Comparison of ENCODE assay signal across 1 cellular context in the genomic region with DNA sequence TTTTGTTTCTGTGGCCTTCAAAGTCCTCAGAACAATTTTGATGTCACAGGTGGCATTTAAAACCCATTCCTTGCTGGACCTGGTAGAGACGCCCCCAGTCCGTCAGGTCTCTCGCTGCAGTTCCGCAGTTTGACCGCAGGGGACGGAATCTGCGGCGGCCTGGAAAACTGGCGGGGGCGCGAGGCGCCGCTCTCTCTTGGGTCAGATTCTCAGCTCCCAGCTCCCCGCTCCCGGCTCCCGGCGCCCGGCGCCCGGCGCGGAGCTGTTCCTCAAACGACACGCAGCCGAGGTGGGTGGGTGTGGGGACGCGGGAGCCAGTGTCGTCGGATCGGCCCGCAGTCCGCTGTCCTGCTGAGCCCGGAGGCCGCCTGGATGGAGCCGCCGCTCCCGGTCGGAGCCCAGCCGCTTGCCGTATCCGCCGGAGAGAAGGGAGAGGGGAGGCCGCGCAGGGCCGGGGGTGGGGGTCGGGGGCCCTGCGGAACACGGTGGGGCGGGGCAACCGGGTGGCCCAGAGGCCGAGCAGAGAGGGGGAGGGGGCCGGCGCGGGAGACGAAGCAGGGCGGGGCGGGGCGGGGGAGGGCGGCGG.
TF ChIP-seq lines count a peak whose summit lies in the region.

A gene (plus strand): TSS at position 192 of the 586 bp plus-strand sequence. CDS start 181 bp downstream, at position 373.

TF ChIP-seq in HepG2, 621 proteins besides CTCF, POLR2A, EP300 and RAD21 (continued from another document and continues in another):
- TF ChIP-seq, protein P1, sequence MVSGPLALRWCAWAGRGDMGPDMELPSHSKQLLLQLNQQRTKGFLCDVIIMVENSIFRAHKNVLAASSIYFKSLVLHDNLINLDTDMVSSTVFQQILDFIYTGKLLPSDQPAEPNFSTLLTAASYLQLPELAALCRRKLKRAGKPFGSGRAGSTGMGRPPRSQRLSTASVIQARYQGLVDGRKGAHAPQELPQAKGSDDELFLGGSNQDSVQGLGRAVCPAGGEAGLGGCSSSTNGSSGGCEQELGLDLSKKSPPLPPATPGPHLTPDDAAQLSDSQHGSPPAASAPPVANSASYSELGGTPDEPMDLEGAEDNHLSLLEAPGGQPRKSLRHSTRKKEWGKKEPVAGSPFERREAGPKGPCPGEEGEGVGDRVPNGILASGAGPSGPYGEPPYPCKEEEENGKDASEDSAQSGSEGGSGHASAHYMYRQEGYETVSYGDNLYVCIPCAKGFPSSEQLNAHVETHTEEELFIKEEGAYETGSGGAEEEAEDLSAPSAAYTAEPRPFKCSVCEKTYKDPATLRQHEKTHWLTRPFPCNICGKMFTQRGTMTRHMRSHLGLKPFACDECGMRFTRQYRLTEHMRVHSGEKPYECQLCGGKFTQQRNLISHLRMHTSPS (CRISPR knock-in tag; IDR thresholded peaks at IDR 0.05; ENCODE audit: low read depth), result no peak
- TF ChIP-seq TGIF2 (CRISPR knock-in tag; IDR thresholded peaks at IDR 0.05), result no peak
- TF ChIP-seq SATB2 (CRISPR knock-in tag; IDR thresholded peaks at IDR 0.05), result no peak
- TF ChIP-seq NFE2L1 (CRISPR knock-in tag; IDR thresholded peaks at IDR 0.05; ENCODE audit: borderline replicate concordance), result no peak
- no peak for TF ChIP-seq ATRX (CRISPR knock-in tag; IDR thresholded peaks at IDR 0.05; ENCODE audit: borderline replicate concordance)
- TF ChIP-seq HMG20B (CRISPR knock-in tag; conservative IDR thresholded peaks at IDR 0.05), result no peak
- TF ChIP-seq KLF15 (CRISPR knock-in tag; IDR thresholded peaks at IDR 0.05; ENCODE audit: borderline replicate concordance), result no peak
- peak; percentile 55; the same call in 1 of the 2 replicates for TF ChIP-seq POLR2G (IDR thresholded peaks at IDR 0.05; ENCODE audit: low read depth, low read length)
- no peak for TF ChIP-seq EHMT2 (IDR thresholded peaks at IDR 0.05; ENCODE audit: borderline replicate concordance, low read depth, low read length)
- TF ChIP-seq ZNF776 (CRISPR knock-in tag; IDR thresholded peaks at IDR 0.05), result no peak
- TF ChIP-seq, protein P2, sequence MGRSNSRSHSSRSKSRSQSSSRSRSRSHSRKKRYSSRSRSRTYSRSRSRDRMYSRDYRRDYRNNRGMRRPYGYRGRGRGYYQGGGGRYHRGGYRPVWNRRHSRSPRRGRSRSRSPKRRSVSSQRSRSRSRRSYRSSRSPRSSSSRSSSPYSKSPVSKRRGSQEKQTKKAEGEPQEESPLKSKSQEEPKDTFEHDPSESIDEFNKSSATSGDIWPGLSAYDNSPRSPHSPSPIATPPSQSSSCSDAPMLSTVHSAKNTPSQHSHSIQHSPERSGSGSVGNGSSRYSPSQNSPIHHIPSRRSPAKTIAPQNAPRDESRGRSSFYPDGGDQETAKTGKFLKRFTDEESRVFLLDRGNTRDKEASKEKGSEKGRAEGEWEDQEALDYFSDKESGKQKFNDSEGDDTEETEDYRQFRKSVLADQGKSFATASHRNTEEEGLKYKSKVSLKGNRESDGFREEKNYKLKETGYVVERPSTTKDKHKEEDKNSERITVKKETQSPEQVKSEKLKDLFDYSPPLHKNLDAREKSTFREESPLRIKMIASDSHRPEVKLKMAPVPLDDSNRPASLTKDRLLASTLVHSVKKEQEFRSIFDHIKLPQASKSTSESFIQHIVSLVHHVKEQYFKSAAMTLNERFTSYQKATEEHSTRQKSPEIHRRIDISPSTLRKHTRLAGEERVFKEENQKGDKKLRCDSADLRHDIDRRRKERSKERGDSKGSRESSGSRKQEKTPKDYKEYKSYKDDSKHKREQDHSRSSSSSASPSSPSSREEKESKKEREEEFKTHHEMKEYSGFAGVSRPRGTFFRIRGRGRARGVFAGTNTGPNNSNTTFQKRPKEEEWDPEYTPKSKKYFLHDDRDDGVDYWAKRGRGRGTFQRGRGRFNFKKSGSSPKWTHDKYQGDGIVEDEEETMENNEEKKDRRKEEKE (IDR thresholded peaks at IDR 0.05), result no peak
- peak; percentile 79 for TF ChIP-seq ZFY (CRISPR knock-in tag; IDR thresholded peaks at IDR 0.05)
- TF ChIP-seq CEBPG (CRISPR knock-in tag; IDR thresholded peaks at IDR 0.05), result no peak
- TF ChIP-seq, protein P3, sequence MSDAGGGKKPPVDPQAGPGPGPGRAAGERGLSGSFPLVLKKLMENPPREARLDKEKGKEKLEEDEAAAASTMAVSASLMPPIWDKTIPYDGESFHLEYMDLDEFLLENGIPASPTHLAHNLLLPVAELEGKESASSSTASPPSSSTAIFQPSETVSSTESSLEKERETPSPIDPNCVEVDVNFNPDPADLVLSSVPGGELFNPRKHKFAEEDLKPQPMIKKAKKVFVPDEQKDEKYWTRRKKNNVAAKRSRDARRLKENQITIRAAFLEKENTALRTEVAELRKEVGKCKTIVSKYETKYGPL (CRISPR knock-in tag; IDR thresholded peaks at IDR 0.05), result no peak
- TF ChIP-seq, protein P4, sequence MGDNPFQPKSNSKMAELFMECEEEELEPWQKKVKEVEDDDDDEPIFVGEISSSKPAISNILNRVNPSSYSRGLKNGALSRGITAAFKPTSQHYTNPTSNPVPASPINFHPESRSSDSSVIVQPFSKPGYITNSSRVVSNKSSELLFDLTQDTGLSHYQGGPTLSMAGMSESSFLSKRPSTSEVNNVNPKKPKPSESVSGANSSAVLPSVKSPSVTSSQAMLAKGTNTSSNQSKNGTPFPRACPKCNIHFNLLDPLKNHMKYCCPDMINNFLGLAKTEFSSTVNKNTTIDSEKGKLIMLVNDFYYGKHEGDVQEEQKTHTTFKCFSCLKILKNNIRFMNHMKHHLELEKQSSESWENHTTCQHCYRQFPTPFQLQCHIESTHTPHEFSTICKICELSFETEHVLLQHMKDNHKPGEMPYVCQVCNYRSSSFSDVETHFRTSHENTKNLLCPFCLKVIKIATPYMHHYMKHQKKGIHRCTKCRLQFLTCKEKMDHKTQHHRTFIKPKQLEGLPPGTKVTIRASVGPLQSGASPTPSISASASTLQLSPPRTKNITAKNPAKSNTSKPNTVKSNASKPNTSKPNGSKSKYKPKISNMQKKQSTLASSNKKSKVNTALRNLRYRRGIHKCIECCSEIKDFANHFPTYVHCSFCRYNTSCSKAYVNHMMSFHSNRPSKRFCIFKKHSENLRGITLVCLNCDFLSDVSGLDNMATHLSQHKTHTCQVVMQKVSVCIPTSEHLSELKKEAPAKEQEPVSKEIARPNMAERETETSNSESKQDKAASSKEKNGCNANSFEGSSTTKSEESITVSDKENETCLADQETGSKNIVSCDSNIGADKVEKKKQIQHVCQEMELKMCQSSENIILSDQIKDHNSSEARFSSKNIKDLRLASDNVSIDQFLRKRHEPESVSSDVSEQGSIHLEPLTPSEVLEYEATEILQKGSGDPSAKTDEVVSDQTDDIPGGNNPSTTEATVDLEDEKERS (CRISPR knock-in tag; IDR thresholded peaks at IDR 0.05), result no peak
- TF ChIP-seq RBFOX2 (IDR thresholded peaks at IDR 0.05; ENCODE audit: low read depth, low read length), result peak; percentile 82
- TF ChIP-seq SIX4 (CRISPR knock-in tag; IDR thresholded peaks at IDR 0.05), result no peak
- TF ChIP-seq, protein P5, sequence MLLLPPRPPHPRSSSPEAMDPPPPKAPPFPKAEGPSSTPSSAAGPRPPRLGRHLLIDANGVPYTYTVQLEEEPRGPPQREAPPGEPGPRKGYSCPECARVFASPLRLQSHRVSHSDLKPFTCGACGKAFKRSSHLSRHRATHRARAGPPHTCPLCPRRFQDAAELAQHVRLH (CRISPR knock-in tag; IDR thresholded peaks at IDR 0.05; ENCODE audit: borderline replicate concordance, low read depth), result no peak
- TF ChIP-seq SUZ12 (IDR thresholded peaks at IDR 0.05; ENCODE audit: low read depth, low read length), result no peak
- no peak for TF ChIP-seq ZNF788 (CRISPR knock-in tag; IDR thresholded peaks at IDR 0.05; ENCODE audit: borderline replicate concordance)
- no peak for TF ChIP-seq ZNF232 (CRISPR knock-in tag; IDR thresholded peaks at IDR 0.05; ENCODE audit: borderline replicate concordance)
- TF ChIP-seq ZNF251 (CRISPR knock-in tag; IDR thresholded peaks at IDR 0.05), result no peak
- TF ChIP-seq ZNF75D (CRISPR knock-in tag; IDR thresholded peaks at IDR 0.05; ENCODE audit: borderline replicate concordance), result no peak
- no peak for TF ChIP-seq HOXA3 (CRISPR knock-in tag; IDR thresholded peaks at IDR 0.05)
- no peak for TF ChIP-seq ARNT (IDR thresholded peaks at IDR 0.05)
- TF ChIP-seq, protein P6, sequence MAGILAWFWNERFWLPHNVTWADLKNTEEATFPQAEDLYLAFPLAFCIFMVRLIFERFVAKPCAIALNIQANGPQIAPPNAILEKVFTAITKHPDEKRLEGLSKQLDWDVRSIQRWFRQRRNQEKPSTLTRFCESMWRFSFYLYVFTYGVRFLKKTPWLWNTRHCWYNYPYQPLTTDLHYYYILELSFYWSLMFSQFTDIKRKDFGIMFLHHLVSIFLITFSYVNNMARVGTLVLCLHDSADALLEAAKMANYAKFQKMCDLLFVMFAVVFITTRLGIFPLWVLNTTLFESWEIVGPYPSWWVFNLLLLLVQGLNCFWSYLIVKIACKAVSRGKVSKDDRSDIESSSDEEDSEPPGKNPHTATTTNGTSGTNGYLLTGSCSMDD (CRISPR knock-in tag; IDR thresholded peaks at IDR 0.05), result no peak
- TF ChIP-seq ETV6 (CRISPR knock-in tag; conservative IDR thresholded peaks at IDR 0.05), result no peak
- TF ChIP-seq ZNF674 (CRISPR knock-in tag; IDR thresholded peaks at IDR 0.05; ENCODE audit: low read depth), result no peak
- TF ChIP-seq, protein P7, sequence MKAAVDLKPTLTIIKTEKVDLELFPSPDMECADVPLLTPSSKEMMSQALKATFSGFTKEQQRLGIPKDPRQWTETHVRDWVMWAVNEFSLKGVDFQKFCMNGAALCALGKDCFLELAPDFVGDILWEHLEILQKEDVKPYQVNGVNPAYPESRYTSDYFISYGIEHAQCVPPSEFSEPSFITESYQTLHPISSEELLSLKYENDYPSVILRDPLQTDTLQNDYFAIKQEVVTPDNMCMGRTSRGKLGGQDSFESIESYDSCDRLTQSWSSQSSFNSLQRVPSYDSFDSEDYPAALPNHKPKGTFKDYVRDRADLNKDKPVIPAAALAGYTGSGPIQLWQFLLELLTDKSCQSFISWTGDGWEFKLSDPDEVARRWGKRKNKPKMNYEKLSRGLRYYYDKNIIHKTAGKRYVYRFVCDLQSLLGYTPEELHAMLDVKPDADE (CRISPR knock-in tag; IDR thresholded peaks at IDR 0.05), result no peak
- TF ChIP-seq, protein P8, sequence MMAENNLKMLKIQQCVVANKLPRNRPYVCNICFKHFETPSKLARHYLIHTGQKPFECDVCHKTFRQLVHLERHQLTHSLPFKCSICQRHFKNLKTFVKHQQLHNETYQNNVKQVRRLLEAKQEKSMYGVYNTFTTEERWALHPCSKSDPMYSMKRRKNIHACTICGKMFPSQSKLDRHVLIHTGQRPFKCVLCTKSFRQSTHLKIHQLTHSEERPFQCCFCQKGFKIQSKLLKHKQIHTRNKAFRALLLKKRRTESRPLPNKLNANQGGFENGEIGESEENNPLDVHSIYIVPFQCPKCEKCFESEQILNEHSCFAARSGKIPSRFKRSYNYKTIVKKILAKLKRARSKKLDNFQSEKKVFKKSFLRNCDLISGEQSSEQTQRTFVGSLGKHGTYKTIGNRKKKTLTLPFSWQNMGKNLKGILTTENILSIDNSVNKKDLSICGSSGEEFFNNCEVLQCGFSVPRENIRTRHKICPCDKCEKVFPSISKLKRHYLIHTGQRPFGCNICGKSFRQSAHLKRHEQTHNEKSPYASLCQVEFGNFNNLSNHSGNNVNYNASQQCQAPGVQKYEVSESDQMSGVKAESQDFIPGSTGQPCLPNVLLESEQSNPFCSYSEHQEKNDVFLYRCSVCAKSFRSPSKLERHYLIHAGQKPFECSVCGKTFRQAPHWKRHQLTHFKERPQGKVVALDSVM (CRISPR knock-in tag; IDR thresholded peaks at IDR 0.05), result no peak
- TF ChIP-seq, protein P9, sequence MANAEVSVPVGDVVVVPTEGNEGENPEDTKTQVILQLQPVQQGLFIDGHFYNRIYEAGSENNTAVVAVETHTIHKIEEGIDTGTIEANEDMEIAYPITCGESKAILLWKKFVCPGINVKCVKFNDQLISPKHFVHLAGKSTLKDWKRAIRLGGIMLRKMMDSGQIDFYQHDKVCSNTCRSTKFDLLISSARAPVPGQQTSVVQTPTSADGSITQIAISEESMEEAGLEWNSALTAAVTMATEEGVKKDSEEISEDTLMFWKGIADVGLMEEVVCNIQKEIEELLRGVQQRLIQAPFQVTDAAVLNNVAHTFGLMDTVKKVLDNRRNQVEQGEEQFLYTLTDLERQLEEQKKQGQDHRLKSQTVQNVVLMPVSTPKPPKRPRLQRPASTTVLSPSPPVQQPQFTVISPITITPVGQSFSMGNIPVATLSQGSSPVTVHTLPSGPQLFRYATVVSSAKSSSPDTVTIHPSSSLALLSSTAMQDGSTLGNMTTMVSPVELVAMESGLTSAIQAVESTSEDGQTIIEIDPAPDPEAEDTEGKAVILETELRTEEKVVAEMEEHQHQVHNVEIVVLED (CRISPR knock-in tag; IDR thresholded peaks at IDR 0.05; ENCODE audit: borderline replicate concordance), result no peak
- no peak for TF ChIP-seq ZNF124 (CRISPR knock-in tag; IDR thresholded peaks at IDR 0.05)
- no peak for TF ChIP-seq FOXC1 (CRISPR knock-in tag; IDR thresholded peaks at IDR 0.05; ENCODE audit: borderline replicate concordance)
- TF ChIP-seq RFXANK (CRISPR knock-in tag; IDR thresholded peaks at IDR 0.05), result no peak
- no peak for TF ChIP-seq CREB1 (IDR thresholded peaks at IDR 0.05)
- no peak for TF ChIP-seq CREB1 (CRISPR knock-in tag; IDR thresholded peaks at IDR 0.05)
- TF ChIP-seq PHF8 (CRISPR knock-in tag; IDR thresholded peaks at IDR 0.05), result peak; percentile 70
- no peak for TF ChIP-seq ZNF235 (CRISPR knock-in tag; IDR thresholded peaks at IDR 0.05; ENCODE audit: borderline replicate concordance)
- TF ChIP-seq PAWR (CRISPR knock-in tag; IDR thresholded peaks at IDR 0.05; ENCODE audit: borderline replicate concordance), result no peak
- no peak for TF ChIP-seq HNRNPUL1 (IDR thresholded peaks at IDR 0.05; ENCODE audit: low read depth, low read length)
- peak; percentile 32; the same call in 1 of the 2 replicates for TF ChIP-seq SPEN (CRISPR knock-in tag; IDR thresholded peaks at IDR 0.05; ENCODE audit: low read depth)
- TF ChIP-seq ZBTB20 (CRISPR knock-in tag; IDR thresholded peaks at IDR 0.05; ENCODE audit: borderline replicate concordance, low read depth), result no peak
- TF ChIP-seq POLR2AphosphoS2 (IDR thresholded peaks at IDR 0.05; ENCODE audit: low read depth, low read length), result no peak
- no peak for TF ChIP-seq ONECUT2 (CRISPR knock-in tag; IDR thresholded peaks at IDR 0.05)
- no peak for TF ChIP-seq ZNF546 (CRISPR knock-in tag; conservative IDR thresholded peaks at IDR 0.05)
- TF ChIP-seq, protein P10, sequence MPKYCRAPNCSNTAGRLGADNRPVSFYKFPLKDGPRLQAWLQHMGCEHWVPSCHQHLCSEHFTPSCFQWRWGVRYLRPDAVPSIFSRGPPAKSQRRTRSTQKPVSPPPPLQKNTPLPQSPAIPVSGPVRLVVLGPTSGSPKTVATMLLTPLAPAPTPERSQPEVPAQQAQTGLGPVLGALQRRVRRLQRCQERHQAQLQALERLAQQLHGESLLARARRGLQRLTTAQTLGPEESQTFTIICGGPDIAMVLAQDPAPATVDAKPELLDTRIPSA (CRISPR knock-in tag; IDR thresholded peaks at IDR 0.05; ENCODE audit: borderline replicate concordance), result no peak
